Comparison of ENCODE assay signal across 8 cellular contexts in genomic region chr6:167898673-167899311, GRCh38.
DNase-seq lines count a peak whose midpoint lies in the region; ATAC-seq, FAIRE-seq and TF ChIP-seq lines count a peak whose summit lies in the region.

No MANE protein-coding gene starts in this region.

- no peaks in the 10 kb centered on the region for H3K9me3 ChIP-seq in A549
- no peaks in the 10 kb centered on the region for H3K9me3 ChIP-seq in MM.1S (replicated peaks; ENCODE audit: insufficient read depth, low read length)
- H3K9me3 ChIP-seq in T-helper 17 cell (ENCODE audit: control insufficient read depth, low read length, poor library complexity, severe bottlenecking): no peaks in the 10 kb centered on the region
- no peaks in the 10 kb centered on the region for H3K9me3 ChIP-seq in heart left ventricle
- no peaks in the 10 kb centered on the region for H3K9me3 ChIP-seq in spleen

- CTCF ChIA-PET in A549 (lab: Yijun Ruan, JAX): interaction anchor here (0.9 to 1.9 kb wide), 12 partner anchors 9 to 715 kb away, joined by 3 to 4 read pairs (median 3); no protein-coding TSS in a partner anchor

- H3K4me2 ChIP-seq in A549 (no peak overlapping the region), MM.1S (ENCODE audit: low read depth, low read length) (no peak overlapping the region)

- H3K27ac ChIP-seq in A549: no peak overlapping the region
- no peak overlapping the region for H3K27ac ChIP-seq in MM.1S (ENCODE audit: low read length)
- H3K27ac ChIP-seq in heart left ventricle: no peak overlapping the region
- H3K27ac ChIP-seq in spleen: no peak overlapping the region

- peak; percentile 2 to 41 for DNase-seq in A549 (ENCODE audit: low read depth in 1 of 2, low spot score in 1 of 2)
- peak; percentile 30 for DNase-seq in GM13977 (ENCODE audit: low spot score)
- peak; percentile 17 for DNase-seq in MM.1S
- no peak for DNase-seq in T-helper 17 cell
- no peak for DNase-seq in heart left ventricle
- DNase-seq in spleen: no peak
- no peak for DNase-seq in activated gamma-delta T cell (lab: John Stamatoyannopoulos, UW)
- DNase-seq in COLO668 (lab: John Stamatoyannopoulos, UW; ENCODE audit: unreplicated experiment): no peak

- intact Hi-C loops in heart left ventricle (cut with DNase I): loop anchor here (2.0 to 10.0 kb wide), 11 partner anchors 64 to 684 kb away; partner anchors contain the start of gene AFDN (in 1 of the 10)
- intact Hi-C loops in spleen (cut with DNase I; ENCODE audit: low total_unique reads): loop anchor here (10.0 kb wide), 1 partner anchor 414 kb away; no protein-coding TSS in a partner anchor

- H3K4me3 Mint-ChIP-seq in T-helper 17 cell: no peak overlapping the region

- no peaks in the 10 kb centered on the region for H3K27me3 ChIP-seq in MM.1S (replicated peaks; ENCODE audit: insufficient read depth, low read length)
- no peaks in the 10 kb centered on the region for H3K27me3 ChIP-seq in heart left ventricle
- no peaks in the 10 kb centered on the region for H3K27me3 ChIP-seq in spleen (replicated peaks in 1 of 7)

- H3K79me2 ChIP-seq in MM.1S (ENCODE audit: low read length): no peaks in the 10 kb centered on the region

- in situ Hi-C loops in GM13977 (cut with MboI; ENCODE audit: low pct_unique_long_range_greater_than_20kb, low sequenced_read_pairs, unreplicated experiment): no loop called here

- ATAC-seq in A549: peak in 1 of 2 experiments; percentile 44; a peak in 1 of 6 replicates
- peak; percentile 44 for ATAC-seq in T-helper 17 cell
- ATAC-seq in heart left ventricle: peak in 1 of 4 donors; percentile 62

- TF ChIP-seq RAD21 in A549 (conservative IDR thresholded peaks at IDR 0.05 in 1 of 2, IDR thresholded peaks at IDR 0.05 in 1 of 2): peak; percentile 69 to 75

- H3K9me2 ChIP-seq in MM.1S (replicated peaks; ENCODE audit: insufficient read depth, low read length): no peaks in the 10 kb centered on the region

- no peaks in the 10 kb centered on the region for H3K27me3 Mint-ChIP-seq in T-helper 17 cell

- no peaks in the 10 kb centered on the region for H4K20me1 ChIP-seq in MM.1S (ENCODE audit: insufficient read depth, low read length)

- no peak for TF ChIP-seq POLR2A in A549 (IDR thresholded peaks at IDR 0.05; ENCODE audit: low read length)
- TF ChIP-seq POLR2A in heart left ventricle (IDR thresholded peaks at IDR 0.05): no peak
- no peak for TF ChIP-seq POLR2A in spleen (IDR thresholded peaks at IDR 0.05)

- H3K36me3 ChIP-seq in MM.1S (replicated peaks; ENCODE audit: insufficient read depth, low read length): no peaks in the 10 kb centered on the region
- peaks cover 0 to 90% (median 19%) of the 10 kb centered on the region in 9 donors for H3K36me3 ChIP-seq in heart left ventricle
- H3K36me3 ChIP-seq in spleen: peaks cover 0 to 38% (median under 1%) of the 10 kb centered on the region in 6 donors

- POLR2A ChIA-PET in A549 (lab: Yijun Ruan, JAX): no interaction called here

- no peaks in the 10 kb centered on the region for H3F3A ChIP-seq in MM.1S (ENCODE audit: insufficient read depth, low read length)

- no peak overlapping the region for H3K9ac ChIP-seq in MM.1S (ENCODE audit: low read length)

- peaks cover 5% of the 10 kb centered on the region for H3K4me1 Mint-ChIP-seq in T-helper 17 cell

- no peak overlapping the region for H3K27ac Mint-ChIP-seq in T-helper 17 cell

- TF ChIP-seq CTCF in A549 (IDR thresholded peaks at IDR 0.05): peak; percentile 57
- TF ChIP-seq CTCF in GM13977 (IDR thresholded peaks at IDR 0.05; ENCODE audit: extremely low read depth, insufficient read depth, missing control alignments): peak; percentile 66
- TF ChIP-seq CTCF in MM.1S (IDR thresholded peaks at IDR 0.05; ENCODE audit: low read length): peak; percentile 44
- TF ChIP-seq CTCF in heart left ventricle (IDR thresholded peaks at IDR 0.05): peak; percentile 53 to 89 (median 80)
- TF ChIP-seq CTCF in spleen (IDR thresholded peaks at IDR 0.05 in 8 of 11, conservative IDR thresholded peaks at IDR 0.05 in 3 of 11): peak; percentile 43 to 83 (median 73)

- no peaks in the 10 kb centered on the region for H3K4me1 ChIP-seq in A549
- no peaks in the 10 kb centered on the region for H3K4me1 ChIP-seq in MM.1S (ENCODE audit: low read length)
- H3K4me1 ChIP-seq in heart left ventricle: peaks cover 0 to 3% (median 0%) of the 10 kb centered on the region in 12 donors
- no peaks in the 10 kb centered on the region for H3K4me1 ChIP-seq in spleen

- no peak overlapping the region for H2AFZ ChIP-seq in MM.1S (ENCODE audit: low read length)

- no peak for FAIRE-seq in A549 (lab: Jason Lieb, UNC)

- no peak for TF ChIP-seq EP300 in A549 (IDR thresholded peaks at IDR 0.05)

- H3K36me3 Mint-ChIP-seq in T-helper 17 cell (ENCODE audit: low read depth): peaks cover 8% of the 10 kb centered on the region

- H3K4me3 ChIP-seq in A549: no peak overlapping the region
- no peak overlapping the region for H3K4me3 ChIP-seq in MM.1S (ENCODE audit: low read length)
- no peak overlapping the region for H3K4me3 ChIP-seq in heart left ventricle
- no peak overlapping the region for H3K4me3 ChIP-seq in spleen

- 95% methylated on average over 3 of the region's 3 CpGs for WGBS in A549 (ENCODE audit: missing lambda C conversion rate)
- 79 to 82% (median 81%) methylated on average over 3 of the region's 3 CpGs for WGBS in heart left ventricle, 4 donors
- WGBS in spleen, 5 donors: 90 to 94% (median 90%) methylated on average over 3 of the region's 3 CpGs

TF ChIP-seq in A549, 52 proteins besides CTCF, POLR2A, EP300 and RAD21:
- TF ChIP-seq CBX2 (IDR thresholded peaks at IDR 0.05; ENCODE audit: borderline replicate concordance, low read depth): no peak
- TF ChIP-seq KDM5A (IDR thresholded peaks at IDR 0.05): no peak
- no peak for TF ChIP-seq HEYL (CRISPR knock-in tag; IDR thresholded peaks at IDR 0.05)
- TF ChIP-seq SMC3 (IDR thresholded peaks at IDR 0.05): peak; percentile 69
- no peak for TF ChIP-seq RNF2 (IDR thresholded peaks at IDR 0.05; ENCODE audit: borderline replicate concordance, low read depth)
- no peak for TF ChIP-seq FOSB (CRISPR knock-in tag; IDR thresholded peaks at IDR 0.05)
- TF ChIP-seq HOXA7 (CRISPR knock-in tag; IDR thresholded peaks at IDR 0.05): no peak

Comparison
In these comparisons a context has a peak if more than half of its experiments do, and no peak if none do; other contexts are left out.
1. DNase-seq: peak in A549 (2 of 2), GM13977 (single experiment) and MM.1S (single experiment); none in T-helper 17 cell (0 of 3), heart left ventricle (0 of 5), spleen (single experiment), activated gamma-delta T cell (single experiment) and COLO668 (single experiment).
2. Peak in every context shown above with its lines, with median percentiles within 50 percentile points of each other: CTCF ChIP-seq.